8 cellular contexts compared by ENCODE assay signal in the genomic region with DNA sequence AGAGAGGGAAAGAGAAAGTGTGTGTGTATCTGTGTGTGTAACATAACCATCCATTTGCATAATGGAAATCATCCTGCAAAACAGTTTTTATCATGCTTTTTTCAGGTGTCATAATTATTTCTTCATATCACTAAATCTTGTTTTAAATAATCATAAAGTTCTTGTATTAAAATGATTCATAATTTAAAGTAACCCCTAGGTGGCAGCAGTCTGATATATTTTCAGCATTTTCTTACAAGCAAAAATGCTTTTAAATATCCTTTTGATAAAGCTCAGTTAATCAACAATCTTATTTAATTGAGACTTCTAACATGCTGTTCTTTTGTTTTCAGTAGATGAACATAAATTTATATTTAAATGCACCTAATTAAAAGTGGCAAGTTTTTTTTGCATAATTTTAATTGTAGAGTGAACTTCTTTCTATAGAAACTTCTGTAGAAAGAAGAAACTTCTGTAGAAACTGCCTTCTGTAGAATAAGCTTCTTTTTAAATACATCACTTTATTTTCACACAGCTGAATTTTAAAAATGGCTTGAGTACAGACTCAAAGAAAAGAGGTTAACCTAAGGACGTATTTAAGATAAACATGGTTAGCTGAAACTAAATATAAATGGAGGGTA.
DNase-seq lines count a peak whose midpoint lies in the region; ATAC-seq and TF ChIP-seq lines count a peak whose summit lies in the region.

No MANE protein-coding gene starts in this region.

- DNase-seq in cardiac muscle cell (ENCODE audit: low read depth in 1 of 2, low spot score in 1 of 2) (peak; percentile 14 to 61), left cardiac atrium (no peak), NCI-H69 (lab: John Stamatoyannopoulos, UW) (peak; percentile 66), endodermal cell (no peak), psoas muscle (no peak), ecto neural progenitor cell (ENCODE audit: low spot score) (no peak)
- DNase-seq in activated CD8-positive, alpha-beta memory T cell treated with anti-CD3 and anti-CD28 coated beads, Interleukin-2, amount 50 U/mL, for 4 hours = no peak

- ATAC-seq in left cardiac atrium = no peak
- no peak for ATAC-seq in psoas muscle
- ATAC-seq in GM18520 (IDR thresholded peaks at IDR 0.05; ENCODE audit: unreplicated experiment) = no peak

- H3K9me3 ChIP-seq in cardiac muscle cell (ENCODE audit: low read depth) (no peaks in the 10 kb centered on the region), endodermal cell (ENCODE audit: control insufficient read depth, low read length) (no peaks in the 10 kb centered on the region), psoas muscle (no peaks in the 10 kb centered on the region)

- H3K4me1 Mint-ChIP-seq in endodermal cell = peaks cover 24% of the 10 kb centered on the region

- no peak overlapping the region for H3K27ac Mint-ChIP-seq in endodermal cell

- H3K36me3 ChIP-seq in cardiac muscle cell = peaks cover 28% of the 10 kb centered on the region
- peaks cover 81% of the 10 kb centered on the region for H3K36me3 ChIP-seq in endodermal cell (ENCODE audit: control insufficient read depth, insufficient read depth, low read length)
- H3K36me3 ChIP-seq in psoas muscle (ENCODE audit: insufficient read depth in 1 of 2, low read depth in 1 of 2) = peaks cover 8 to 100% of the 10 kb centered on the region in 2 donors

- H3K4me1 ChIP-seq in cardiac muscle cell (ENCODE audit: low read depth) = no peaks in the 10 kb centered on the region
- H3K4me1 ChIP-seq in endodermal cell (ENCODE audit: control insufficient read depth, insufficient read depth, low read length) = no peaks in the 10 kb centered on the region
- H3K4me1 ChIP-seq in psoas muscle = no peaks in the 10 kb centered on the region

- H3K27me3 Mint-ChIP-seq in endodermal cell (ENCODE audit: insufficient read depth) = no peaks in the 10 kb centered on the region

- 90% methylated on average over 1 of the region's 1 CpG; no CpG with 5 or more reads in 1 of the 2 experiments for WGBS in endodermal cell (ENCODE audit: insufficient coverage in 1 of 2, insufficient read length in 1 of 2), 2 experiments
- WGBS in psoas muscle, 3 donors = 94 to 96% (median 96%) methylated on average over 1 of the region's 1 CpG

- no peak overlapping the region for H3K4me3 Mint-ChIP-seq in endodermal cell

- H3K4me3 ChIP-seq in cardiac muscle cell (no peak overlapping the region), endodermal cell (ENCODE audit: low read length) (no peak overlapping the region), psoas muscle (no peak overlapping the region)

- intact Hi-C loops in left cardiac atrium (cut with DNase I) = no loop called here
- intact Hi-C loops in psoas muscle (cut with DNase I) = loop anchor here in 1 of 2 donors (10.0 kb wide), 1 partner anchor 679 kb away; no protein-coding TSS in a partner anchor

- H3K9me3 Mint-ChIP-seq in endodermal cell = no peaks in the 10 kb centered on the region

- H3K27me3 ChIP-seq in cardiac muscle cell (no peaks in the 10 kb centered on the region), endodermal cell (ENCODE audit: control insufficient read depth, insufficient read depth, low read length, poor library complexity, severe bottlenecking) (no peaks in the 10 kb centered on the region), psoas muscle (ENCODE audit: insufficient read depth in 3 of 3, low read length in 2 of 3) (no peaks in the 10 kb centered on the region)

- TF ChIP-seq CTCF in cardiac muscle cell (IDR thresholded peaks at IDR 0.05; ENCODE audit: low read depth, low read length) (peak; percentile 42), endodermal cell (conservative IDR thresholded peaks at IDR 0.05) (peak; percentile 80), psoas muscle (IDR thresholded peaks at IDR 0.05) (peak; percentile 48)

- no peak overlapping the region for H3K9ac ChIP-seq in endodermal cell (ENCODE audit: extremely low read depth, low read length, poor library complexity, severe bottlenecking)

- H3K27ac ChIP-seq in cardiac muscle cell (no peak overlapping the region), endodermal cell (ENCODE audit: low read depth, low read length) (no peak overlapping the region), psoas muscle (no peak overlapping the region)

- peaks cover 45% of the 10 kb centered on the region for H3K36me3 Mint-ChIP-seq in endodermal cell (ENCODE audit: low read depth)

Comparison
In these comparisons a context has a peak if more than half of its experiments do, and no peak if none do; other contexts are left out.
1. DNase-seq: peak in cardiac muscle cell (2 of 2) and NCI-H69 (single experiment); none in left cardiac atrium (single experiment), endodermal cell (single experiment), psoas muscle (0 of 2), ecto neural progenitor cell (single experiment) and activated CD8-positive, alpha-beta memory T cell treated with anti-CD3 and anti-CD28 coated beads, Interleukin-2, amount 50 U/mL, for 4 hours (single experiment).
2. Peak in every context shown above with its lines, with median percentiles within 50 percentile points of each other: CTCF ChIP-seq.